1 cellular context compared by ENCODE assay signal in the genomic region with DNA sequence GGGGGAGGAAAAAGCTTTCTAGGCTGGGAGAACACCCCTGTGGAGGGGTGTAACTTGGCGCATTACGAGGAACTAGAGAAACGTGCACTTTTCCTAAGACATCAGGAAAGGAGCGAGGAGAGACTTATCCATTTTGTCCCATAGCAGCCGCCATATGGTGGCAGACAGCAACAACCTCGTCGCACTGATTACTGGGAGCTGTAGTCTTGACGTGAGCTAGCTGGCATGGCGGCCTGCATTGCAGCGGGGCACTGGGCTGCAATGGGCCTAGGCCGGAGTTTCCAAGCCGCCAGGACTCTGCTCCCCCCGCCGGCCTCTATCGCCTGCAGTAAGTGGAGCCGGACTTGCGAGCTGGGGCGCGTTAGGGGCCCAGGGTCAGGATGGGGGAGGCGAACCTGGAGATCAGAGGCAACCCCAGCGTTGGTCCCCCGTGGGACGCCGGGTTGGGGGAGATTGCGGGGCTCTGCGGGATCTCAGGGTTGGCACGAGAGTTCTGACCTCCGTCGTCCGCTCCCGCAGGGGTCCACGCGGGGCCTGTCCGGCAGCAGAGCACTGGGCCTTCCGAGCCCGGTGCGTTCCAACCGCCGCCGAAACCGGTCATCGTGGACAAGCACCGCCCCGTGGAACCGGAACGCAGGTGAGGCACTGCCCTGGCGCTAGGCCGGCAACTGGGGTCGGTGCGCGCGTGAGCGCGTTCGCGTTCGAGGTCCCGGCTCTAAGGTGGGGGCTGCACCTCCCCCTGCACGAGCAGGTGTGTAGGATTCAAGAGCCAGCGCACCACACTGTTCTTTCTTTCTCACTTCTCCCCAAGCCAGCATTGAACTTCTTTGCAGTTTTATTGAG.
TF ChIP-seq lines count a peak whose summit lies in the region.

A gene (plus strand): TSS at position 201 of the 843 bp plus-strand sequence. CDS start 25 bp downstream, at position 226.

TF ChIP-seq in HepG2, 621 proteins besides CTCF, POLR2A, EP300 and RAD21 (continued from another document and continues in another):
- TF ChIP-seq, protein P1, sequence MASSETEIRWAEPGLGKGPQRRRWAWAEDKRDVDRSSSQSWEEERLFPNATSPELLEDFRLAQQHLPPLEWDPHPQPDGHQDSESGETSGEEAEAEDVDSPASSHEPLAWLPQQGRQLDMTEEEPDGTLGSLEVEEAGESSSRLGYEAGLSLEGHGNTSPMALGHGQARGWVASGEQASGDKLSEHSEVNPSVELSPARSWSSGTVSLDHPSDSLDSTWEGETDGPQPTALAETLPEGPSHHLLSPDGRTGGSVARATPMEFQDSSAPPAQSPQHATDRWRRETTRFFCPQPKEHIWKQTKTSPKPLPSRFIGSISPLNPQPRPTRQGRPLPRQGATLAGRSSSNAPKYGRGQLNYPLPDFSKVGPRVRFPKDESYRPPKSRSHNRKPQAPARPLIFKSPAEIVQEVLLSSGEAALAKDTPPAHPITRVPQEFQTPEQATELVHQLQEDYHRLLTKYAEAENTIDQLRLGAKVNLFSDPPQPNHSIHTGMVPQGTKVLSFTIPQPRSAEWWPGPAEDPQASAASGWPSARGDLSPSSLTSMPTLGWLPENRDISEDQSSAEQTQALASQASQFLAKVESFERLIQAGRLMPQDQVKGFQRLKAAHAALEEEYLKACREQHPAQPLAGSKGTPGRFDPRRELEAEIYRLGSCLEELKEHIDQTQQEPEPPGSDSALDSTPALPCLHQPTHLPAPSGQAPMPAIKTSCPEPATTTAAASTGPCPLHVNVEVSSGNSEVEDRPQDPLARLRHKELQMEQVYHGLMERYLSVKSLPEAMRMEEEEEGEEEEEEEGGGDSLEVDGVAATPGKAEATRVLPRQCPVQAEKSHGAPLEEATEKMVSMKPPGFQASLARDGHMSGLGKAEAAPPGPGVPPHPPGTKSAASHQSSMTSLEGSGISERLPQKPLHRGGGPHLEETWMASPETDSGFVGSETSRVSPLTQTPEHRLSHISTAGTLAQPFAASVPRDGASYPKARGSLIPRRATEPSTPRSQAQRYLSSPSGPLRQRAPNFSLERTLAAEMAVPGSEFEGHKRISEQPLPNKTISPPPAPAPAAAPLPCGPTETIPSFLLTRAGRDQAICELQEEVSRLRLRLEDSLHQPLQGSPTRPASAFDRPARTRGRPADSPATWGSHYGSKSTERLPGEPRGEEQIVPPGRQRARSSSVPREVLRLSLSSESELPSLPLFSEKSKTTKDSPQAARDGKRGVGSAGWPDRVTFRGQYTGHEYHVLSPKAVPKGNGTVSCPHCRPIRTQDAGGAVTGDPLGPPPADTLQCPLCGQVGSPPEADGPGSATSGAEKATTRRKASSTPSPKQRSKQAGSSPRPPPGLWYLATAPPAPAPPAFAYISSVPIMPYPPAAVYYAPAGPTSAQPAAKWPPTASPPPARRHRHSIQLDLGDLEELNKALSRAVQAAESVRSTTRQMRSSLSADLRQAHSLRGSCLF (CRISPR knock-in tag; IDR thresholded peaks at IDR 0.05; ENCODE audit: borderline replicate concordance): no peak
- TF ChIP-seq RELA (CRISPR knock-in tag; IDR thresholded peaks at IDR 0.05) (no peak; the same call in 1 of the 2 replicates), ZNF550 (CRISPR knock-in tag; IDR thresholded peaks at IDR 0.05; ENCODE audit: borderline replicate concordance) (no peak), ZNF644 (CRISPR knock-in tag; IDR thresholded peaks at IDR 0.05; ENCODE audit: low read depth) (peak; percentile 59), RCOR2 (CRISPR knock-in tag; IDR thresholded peaks at IDR 0.05) (0 out of 2 replicates have a peak, but pooled peaks have one; percentile 16), FOXA1 (IDR thresholded peaks at IDR 0.05) (no peak), FOXA1 (CRISPR knock-in tag; IDR thresholded peaks at IDR 0.05) (peak; percentile 64), SMARCE1 (IDR thresholded peaks at IDR 0.05; ENCODE audit: borderline replicate concordance) (no peak), MTF2 (CRISPR knock-in tag; IDR thresholded peaks at IDR 0.05; ENCODE audit: borderline replicate concordance) (no peak)
- TF ChIP-seq, protein P2, sequence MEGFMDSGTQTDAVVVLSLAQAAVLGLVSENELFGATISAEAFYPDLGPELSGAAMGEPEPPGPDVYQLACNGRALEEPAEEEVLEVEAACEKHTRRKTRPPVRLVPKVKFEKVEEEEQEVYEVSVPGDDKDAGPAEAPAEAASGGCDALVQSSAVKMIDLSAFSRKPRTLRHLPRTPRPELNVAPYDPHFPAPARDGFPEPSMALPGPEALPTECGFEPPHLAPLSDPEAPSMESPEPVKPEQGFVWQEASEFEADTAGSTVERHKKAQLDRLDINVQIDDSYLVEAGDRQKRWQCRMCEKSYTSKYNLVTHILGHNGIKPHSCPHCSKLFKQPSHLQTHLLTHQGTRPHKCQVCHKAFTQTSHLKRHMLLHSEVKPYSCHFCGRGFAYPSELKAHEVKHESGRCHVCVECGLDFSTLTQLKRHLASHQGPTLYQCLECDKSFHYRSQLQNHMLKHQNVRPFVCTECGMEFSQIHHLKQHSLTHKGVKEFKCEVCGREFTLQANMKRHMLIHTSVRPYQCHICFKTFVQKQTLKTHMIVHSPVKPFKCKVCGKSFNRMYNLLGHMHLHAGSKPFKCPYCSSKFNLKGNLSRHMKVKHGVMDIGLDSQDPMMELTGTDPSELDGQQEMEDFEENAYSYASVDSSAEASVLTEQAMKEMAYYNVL (CRISPR knock-in tag; IDR thresholded peaks at IDR 0.05; ENCODE audit: borderline replicate concordance): peak; percentile 79; the same call in 1 of the 2 replicates
- TF ChIP-seq, protein P3, sequence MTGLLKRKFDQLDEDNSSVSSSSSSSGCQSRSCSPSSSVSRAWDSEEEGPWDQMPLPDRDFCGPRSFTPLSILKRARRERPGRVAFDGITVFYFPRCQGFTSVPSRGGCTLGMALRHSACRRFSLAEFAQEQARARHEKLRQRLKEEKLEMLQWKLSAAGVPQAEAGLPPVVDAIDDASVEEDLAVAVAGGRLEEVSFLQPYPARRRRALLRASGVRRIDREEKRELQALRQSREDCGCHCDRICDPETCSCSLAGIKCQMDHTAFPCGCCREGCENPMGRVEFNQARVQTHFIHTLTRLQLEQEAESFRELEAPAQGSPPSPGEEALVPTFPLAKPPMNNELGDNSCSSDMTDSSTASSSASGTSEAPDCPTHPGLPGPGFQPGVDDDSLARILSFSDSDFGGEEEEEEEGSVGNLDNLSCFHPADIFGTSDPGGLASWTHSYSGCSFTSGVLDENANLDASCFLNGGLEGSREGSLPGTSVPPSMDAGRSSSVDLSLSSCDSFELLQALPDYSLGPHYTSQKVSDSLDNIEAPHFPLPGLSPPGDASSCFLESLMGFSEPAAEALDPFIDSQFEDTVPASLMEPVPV (CRISPR knock-in tag; IDR thresholded peaks at IDR 0.05): no peak; the same call in 1 of the 2 replicates
- TF ChIP-seq, protein P4, sequence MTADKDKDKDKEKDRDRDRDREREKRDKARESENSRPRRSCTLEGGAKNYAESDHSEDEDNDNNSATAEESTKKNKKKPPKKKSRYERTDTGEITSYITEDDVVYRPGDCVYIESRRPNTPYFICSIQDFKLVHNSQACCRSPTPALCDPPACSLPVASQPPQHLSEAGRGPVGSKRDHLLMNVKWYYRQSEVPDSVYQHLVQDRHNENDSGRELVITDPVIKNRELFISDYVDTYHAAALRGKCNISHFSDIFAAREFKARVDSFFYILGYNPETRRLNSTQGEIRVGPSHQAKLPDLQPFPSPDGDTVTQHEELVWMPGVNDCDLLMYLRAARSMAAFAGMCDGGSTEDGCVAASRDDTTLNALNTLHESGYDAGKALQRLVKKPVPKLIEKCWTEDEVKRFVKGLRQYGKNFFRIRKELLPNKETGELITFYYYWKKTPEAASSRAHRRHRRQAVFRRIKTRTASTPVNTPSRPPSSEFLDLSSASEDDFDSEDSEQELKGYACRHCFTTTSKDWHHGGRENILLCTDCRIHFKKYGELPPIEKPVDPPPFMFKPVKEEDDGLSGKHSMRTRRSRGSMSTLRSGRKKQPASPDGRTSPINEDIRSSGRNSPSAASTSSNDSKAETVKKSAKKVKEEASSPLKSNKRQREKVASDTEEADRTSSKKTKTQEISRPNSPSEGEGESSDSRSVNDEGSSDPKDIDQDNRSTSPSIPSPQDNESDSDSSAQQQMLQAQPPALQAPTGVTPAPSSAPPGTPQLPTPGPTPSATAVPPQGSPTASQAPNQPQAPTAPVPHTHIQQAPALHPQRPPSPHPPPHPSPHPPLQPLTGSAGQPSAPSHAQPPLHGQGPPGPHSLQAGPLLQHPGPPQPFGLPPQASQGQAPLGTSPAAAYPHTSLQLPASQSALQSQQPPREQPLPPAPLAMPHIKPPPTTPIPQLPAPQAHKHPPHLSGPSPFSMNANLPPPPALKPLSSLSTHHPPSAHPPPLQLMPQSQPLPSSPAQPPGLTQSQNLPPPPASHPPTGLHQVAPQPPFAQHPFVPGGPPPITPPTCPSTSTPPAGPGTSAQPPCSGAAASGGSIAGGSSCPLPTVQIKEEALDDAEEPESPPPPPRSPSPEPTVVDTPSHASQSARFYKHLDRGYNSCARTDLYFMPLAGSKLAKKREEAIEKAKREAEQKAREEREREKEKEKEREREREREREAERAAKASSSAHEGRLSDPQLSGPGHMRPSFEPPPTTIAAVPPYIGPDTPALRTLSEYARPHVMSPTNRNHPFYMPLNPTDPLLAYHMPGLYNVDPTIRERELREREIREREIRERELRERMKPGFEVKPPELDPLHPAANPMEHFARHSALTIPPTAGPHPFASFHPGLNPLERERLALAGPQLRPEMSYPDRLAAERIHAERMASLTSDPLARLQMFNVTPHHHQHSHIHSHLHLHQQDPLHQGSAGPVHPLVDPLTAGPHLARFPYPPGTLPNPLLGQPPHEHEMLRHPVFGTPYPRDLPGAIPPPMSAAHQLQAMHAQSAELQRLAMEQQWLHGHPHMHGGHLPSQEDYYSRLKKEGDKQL (CRISPR knock-in tag; IDR thresholded peaks at IDR 0.05; ENCODE audit: low read depth): peak; percentile 66; the same call in 1 of the 2 replicates
- TF ChIP-seq, protein P5, sequence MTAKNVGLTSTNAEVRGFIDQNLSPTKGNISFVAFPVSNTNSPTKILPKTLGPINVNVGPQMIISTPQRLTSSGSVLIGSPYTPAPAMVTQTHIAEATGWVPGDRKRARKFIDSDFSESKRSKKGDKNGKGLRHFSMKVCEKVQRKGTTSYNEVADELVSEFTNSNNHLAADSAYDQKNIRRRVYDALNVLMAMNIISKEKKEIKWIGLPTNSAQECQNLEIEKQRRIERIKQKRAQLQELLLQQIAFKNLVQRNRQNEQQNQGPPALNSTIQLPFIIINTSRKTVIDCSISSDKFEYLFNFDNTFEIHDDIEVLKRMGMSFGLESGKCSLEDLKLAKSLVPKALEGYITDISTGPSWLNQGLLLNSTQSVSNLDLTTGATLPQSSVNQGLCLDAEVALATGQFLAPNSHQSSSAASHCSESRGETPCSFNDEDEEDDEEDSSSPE (CRISPR knock-in tag; IDR thresholded peaks at IDR 0.05): no peak; the same call in 1 of the 2 replicates
- TF ChIP-seq, protein P6, sequence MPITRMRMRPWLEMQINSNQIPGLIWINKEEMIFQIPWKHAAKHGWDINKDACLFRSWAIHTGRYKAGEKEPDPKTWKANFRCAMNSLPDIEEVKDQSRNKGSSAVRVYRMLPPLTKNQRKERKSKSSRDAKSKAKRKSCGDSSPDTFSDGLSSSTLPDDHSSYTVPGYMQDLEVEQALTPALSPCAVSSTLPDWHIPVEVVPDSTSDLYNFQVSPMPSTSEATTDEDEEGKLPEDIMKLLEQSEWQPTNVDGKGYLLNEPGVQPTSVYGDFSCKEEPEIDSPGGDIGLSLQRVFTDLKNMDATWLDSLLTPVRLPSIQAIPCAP (CRISPR knock-in tag; IDR thresholded peaks at IDR 0.05; ENCODE audit: low read depth): peak; percentile 86
- TF ChIP-seq, protein P7, sequence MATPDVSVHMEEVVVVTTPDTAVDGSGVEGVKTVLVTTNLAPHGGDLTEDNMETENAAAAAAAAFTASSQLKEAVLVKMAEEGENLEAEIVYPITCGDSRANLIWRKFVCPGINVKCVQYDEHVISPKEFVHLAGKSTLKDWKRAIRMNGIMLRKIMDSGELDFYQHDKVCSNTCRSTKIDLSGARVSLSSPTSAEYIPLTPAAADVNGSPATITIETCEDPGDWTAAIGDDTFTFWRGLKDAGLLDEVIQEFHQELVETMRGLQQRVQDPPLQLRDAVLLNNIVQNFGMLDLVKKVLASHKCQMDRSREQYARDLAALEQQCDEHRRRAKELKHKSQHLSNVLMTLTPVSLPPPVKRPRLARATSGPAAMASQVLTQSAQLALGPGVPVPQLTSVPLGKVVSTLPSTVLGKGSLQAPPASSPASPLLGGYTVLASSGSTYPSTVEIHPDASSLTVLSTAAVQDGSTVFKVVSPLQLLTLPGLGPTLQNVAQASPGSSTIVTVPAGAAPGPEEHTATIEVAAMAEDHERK (CRISPR knock-in tag; IDR thresholded peaks at IDR 0.05; ENCODE audit: low read depth): peak; percentile 70
- TF ChIP-seq, protein P8, sequence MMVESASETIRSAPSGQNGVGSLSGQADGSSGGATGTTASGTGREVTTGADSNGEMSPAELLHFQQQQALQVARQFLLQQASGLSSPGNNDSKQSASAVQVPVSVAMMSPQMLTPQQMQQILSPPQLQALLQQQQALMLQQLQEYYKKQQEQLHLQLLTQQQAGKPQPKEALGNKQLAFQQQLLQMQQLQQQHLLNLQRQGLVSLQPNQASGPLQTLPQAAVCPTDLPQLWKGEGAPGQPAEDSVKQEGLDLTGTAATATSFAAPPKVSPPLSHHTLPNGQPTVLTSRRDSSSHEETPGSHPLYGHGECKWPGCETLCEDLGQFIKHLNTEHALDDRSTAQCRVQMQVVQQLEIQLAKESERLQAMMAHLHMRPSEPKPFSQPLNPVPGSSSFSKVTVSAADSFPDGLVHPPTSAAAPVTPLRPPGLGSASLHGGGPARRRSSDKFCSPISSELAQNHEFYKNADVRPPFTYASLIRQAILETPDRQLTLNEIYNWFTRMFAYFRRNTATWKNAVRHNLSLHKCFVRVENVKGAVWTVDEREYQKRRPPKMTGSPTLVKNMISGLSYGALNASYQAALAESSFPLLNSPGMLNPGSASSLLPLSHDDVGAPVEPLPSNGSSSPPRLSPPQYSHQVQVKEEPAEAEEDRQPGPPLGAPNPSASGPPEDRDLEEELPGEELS (CRISPR knock-in tag; IDR thresholded peaks at IDR 0.05): peak; percentile 43
- TF ChIP-seq, protein P9, sequence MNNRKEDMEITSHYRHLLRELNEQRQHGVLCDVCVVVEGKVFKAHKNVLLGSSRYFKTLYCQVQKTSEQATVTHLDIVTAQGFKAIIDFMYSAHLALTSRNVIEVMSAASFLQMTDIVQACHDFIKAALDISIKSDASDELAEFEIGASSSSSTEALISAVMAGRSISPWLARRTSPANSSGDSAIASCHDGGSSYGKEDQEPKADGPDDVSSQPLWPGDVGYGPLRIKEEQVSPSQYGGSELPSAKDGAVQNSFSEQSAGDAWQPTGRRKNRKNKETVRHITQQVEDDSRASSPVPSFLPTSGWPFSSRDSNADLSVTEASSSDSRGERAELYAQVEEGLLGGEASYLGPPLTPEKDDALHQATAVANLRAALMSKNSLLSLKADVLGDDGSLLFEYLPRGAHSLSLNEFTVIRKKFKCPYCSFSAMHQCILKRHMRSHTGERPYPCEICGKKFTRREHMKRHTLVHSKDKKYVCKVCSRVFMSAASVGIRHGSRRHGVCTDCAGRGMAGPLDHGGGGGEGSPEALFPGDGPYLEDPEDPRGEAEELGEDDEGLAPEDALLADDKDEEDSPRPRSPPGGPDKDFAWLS (CRISPR knock-in tag; IDR thresholded peaks at IDR 0.05; ENCODE audit: borderline replicate concordance): peak; percentile 96
